Comparison of ENCODE assay signal across 24 cellular contexts in the genomic region with DNA sequence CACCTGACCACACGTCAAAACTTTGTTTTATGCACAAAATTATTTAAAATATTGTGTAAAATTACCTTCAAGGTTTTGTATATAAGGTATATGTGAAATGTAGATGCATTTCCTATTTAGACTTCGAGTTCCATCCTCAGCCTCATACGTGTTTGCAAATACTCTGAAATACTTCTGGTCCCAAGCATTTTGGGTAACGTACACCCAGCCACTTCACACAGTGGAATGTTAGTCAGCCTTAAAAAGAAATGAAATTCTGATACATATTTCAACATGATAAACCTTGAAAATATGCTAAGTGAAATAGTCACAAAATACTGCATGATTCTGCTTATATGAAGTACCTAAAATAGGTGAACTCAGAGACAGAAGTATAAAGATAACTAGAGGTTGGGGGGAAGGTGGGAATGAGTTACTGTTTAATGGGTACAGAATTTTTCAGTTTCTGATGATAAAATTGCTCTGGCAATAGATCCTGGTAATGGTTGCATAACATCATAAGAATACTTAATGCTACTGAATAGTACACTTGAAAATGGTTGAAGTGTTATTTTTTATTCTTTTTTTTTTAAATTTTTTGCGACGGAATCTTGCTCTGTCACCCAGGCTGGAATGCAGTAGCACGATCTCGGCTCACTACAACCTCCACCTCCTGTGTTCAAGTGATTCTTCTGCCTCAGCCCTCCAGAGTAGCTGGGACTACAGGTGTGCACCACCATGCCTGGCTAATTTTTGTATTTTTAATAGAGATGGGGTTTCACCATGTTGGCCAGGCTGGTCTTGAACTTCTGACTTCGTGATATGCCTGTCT.
"Had no signal": no experiment of that assay in that cellular context is flagged by ENCODE, and none has a peak within 500 bp of the region (broad histone marks: within the 10 kb centered on the region; RNA-seq: fewer than 3 reads in every experiment).

No MANE protein-coding gene starts in this region.

- H3K4me3 ChIP-seq: adrenal gland, SJSA1 had no signal

- H3K4me3 Mint-ChIP-seq: activated CD4-positive, alpha-beta T cell treated with anti-CD3 and anti-CD28 coated beads, Interleukin-2, amount 10 ng/mL, durations not matched to agents 7 days and 5 days; activated CD8-positive, alpha-beta T cell treated with anti-CD3 and anti-CD28 coated beads for 36 hours; activated naive CD8-positive, alpha-beta T cell treated with anti-CD3 and anti-CD28 coated beads for 36 hours; activated T-helper 1 cell treated with anti-CD3 and anti-CD28 coated beads, Interleukin-12 subunit alpha, Interleukin-12 subunit beta, Interleukin-2, Interleukin-4 antibody, amounts not matched to agents 30 ng/mL and 10 ng/mL and 1 ng/mL, durations not matched to agents 14 hours and 24 hours and 36 hours had no signal

- H3K4me1 Mint-ChIP-seq: activated CD4-positive, alpha-beta T cell treated with anti-CD3 and anti-CD28 coated beads, Interleukin-2, amount 10 ng/mL, durations not matched to agents 7 days and 5 days had no signal

- H3K9me3 Mint-ChIP-seq: activated CD4-positive, alpha-beta T cell treated with anti-CD3 and anti-CD28 coated beads, Interleukin-2, amount 10 ng/mL, durations not matched to agents 7 days and 5 days; activated CD8-positive, alpha-beta T cell treated with anti-CD3 and anti-CD28 coated beads for 36 hours; activated naive CD8-positive, alpha-beta T cell treated with anti-CD3 and anti-CD28 coated beads for 36 hours; activated T-helper 1 cell treated with anti-CD3 and anti-CD28 coated beads, Interleukin-12 subunit alpha, Interleukin-12 subunit beta, Interleukin-2, Interleukin-4 antibody, amounts not matched to agents 30 ng/mL and 10 ng/mL and 1 ng/mL, durations not matched to agents 14 hours and 24 hours and 36 hours had no signal

- DNase-seq: activated CD4-positive, alpha-beta T cell treated with anti-CD3 and anti-CD28 coated beads, Interleukin-2, amount 10 ng/mL, durations not matched to agents 7 days and 5 days; activated CD4-positive, CD25-positive, alpha-beta regulatory T cell; activated CD8-positive, alpha-beta memory T cell treated with anti-CD3 and anti-CD28 coated beads, Interleukin-2, amount 50 U/mL, for 4 hours; activated CD8-positive, alpha-beta T cell treated with anti-CD3 and anti-CD28 coated beads for 36 hours; activated effector memory CD4-positive, alpha-beta T cell treated with Interleukin-2 at 50 U/mL for 16 hours; activated naive CD4-positive, alpha-beta T cell treated with Interleukin-2 at 50 U/mL for 16 hours; activated naive CD8-positive, alpha-beta T cell treated with anti-CD3 and anti-CD28 coated beads for 36 hours; adrenal gland; anterior cingulate cortex; cerebellar nuclear complex; Kasumi-1; KBM-7; NCI-H1105 treated with DMSO at 0.1 percent for 48 hours; NCI-H1436 treated with DMSO at 0.1 percent for 48 hours; NCI-H187; NCI-H2081; NCI-H446; NCI-H524; SHP77; T-helper 2 cell had no signal

- H3K4me1 ChIP-seq: adrenal gland had no signal

- ATAC-seq: activated CD8-positive, alpha-beta T cell treated with anti-CD3 and anti-CD28 coated beads for 36 hours; SK-N-SH treated with all-trans-retinoic acid at 6 μM for 48 hours had no signal

- H3K9me3 ChIP-seq: adrenal gland, SJSA1 had no signal

- H3K27me3 ChIP-seq: adrenal gland, SJSA1 had no signal

- H3K27ac ChIP-seq: adrenal gland, VCaP had no signal

- H3K27ac Mint-ChIP-seq: activated CD4-positive, alpha-beta T cell treated with anti-CD3 and anti-CD28 coated beads, Interleukin-2, amount 10 ng/mL, durations not matched to agents 7 days and 5 days; activated CD8-positive, alpha-beta T cell treated with anti-CD3 and anti-CD28 coated beads for 36 hours; activated naive CD8-positive, alpha-beta T cell treated with anti-CD3 and anti-CD28 coated beads for 36 hours; activated T-helper 1 cell treated with anti-CD3 and anti-CD28 coated beads, Interleukin-12 subunit alpha, Interleukin-12 subunit beta, Interleukin-2, Interleukin-4 antibody, amounts not matched to agents 30 ng/mL and 10 ng/mL and 1 ng/mL, durations not matched to agents 14 hours and 24 hours and 36 hours had no signal

- H3K27me3 Mint-ChIP-seq: activated CD4-positive, alpha-beta T cell treated with anti-CD3 and anti-CD28 coated beads, Interleukin-2, amount 10 ng/mL, durations not matched to agents 7 days and 5 days; activated CD8-positive, alpha-beta T cell treated with anti-CD3 and anti-CD28 coated beads for 36 hours; activated naive CD8-positive, alpha-beta T cell treated with anti-CD3 and anti-CD28 coated beads for 36 hours had no signal
